Comparison of ENCODE assay signal across 17 cellular contexts in genomic region chr15:71962537-71962936, GRCh38.
"Had no signal": no experiment of that assay in that cellular context is flagged by ENCODE, and none has a peak within 500 bp of the region (broad histone marks: within the 10 kb centered on the region; RNA-seq: fewer than 3 reads in every experiment).

No MANE protein-coding gene starts in this region.

- H3K4me3 ChIP-seq: breast epithelium, gastrocnemius medialis, lower lobe of right lung, neural progenitor cell, spleen, tibial artery, vagina had no signal

- H3K27ac ChIP-seq: breast epithelium, gastrocnemius medialis, lower lobe of right lung, neural progenitor cell, parathyroid adenoma, spleen, tibial artery, vagina had no signal

- H2AFZ ChIP-seq: neural progenitor cell, parathyroid adenoma had no signal

- H3K79me2 ChIP-seq: parathyroid adenoma had no signal

- H3K36me3 ChIP-seq: breast epithelium, gastrocnemius medialis, vagina had no signal

- H3K9me3 ChIP-seq: breast epithelium, gastrocnemius medialis, lower lobe of right lung, spleen, tibial artery, vagina had no signal

- ATAC-seq: activated CD8-positive, alpha-beta memory T cell treated with anti-CD3 and anti-CD28 coated beads, Interleukin-2, amount 10 ng/mL, durations not matched to agents 7 days and 5 days; gastrocnemius medialis; lower lobe of right lung; stimulated activated memory B cell treated with anti-CD40 and anti-IgM and Interleukin-4, amounts not matched to agents 10 μg/mL and 1 μg/mL and 100 μg/mL, for 72 hours had no signal

- H3K4me2 ChIP-seq: neural progenitor cell had no signal

- H3K27me3 ChIP-seq: breast epithelium, gastrocnemius medialis, neural progenitor cell, spleen, tibial artery, vagina had no signal

- H3K4me1 ChIP-seq: breast epithelium, lower lobe of right lung, neural progenitor cell, parathyroid adenoma, spleen, vagina had no signal

- DNase-seq: activated CD4-positive, alpha-beta T cell treated with anti-CD3 and anti-CD28 coated beads, Interleukin-2, amount 50 U/mL, for 4 hours; activated CD8-positive, alpha-beta memory T cell treated with anti-CD3 and anti-CD28 coated beads, Interleukin-2, amount 10 ng/mL, durations not matched to agents 7 days and 5 days; activated gamma-delta T cell treated with Interleukin-2 at 50 U/mL for 16 hours; activated naive CD8-positive, alpha-beta T cell treated with anti-CD3 and anti-CD28 coated beads for 36 hours; activated T-cell treated with anti-CD3 and anti-CD28 coated beads, Interleukin-2, amount 50 U/mL, for 48 hours; anterior cingulate cortex; gastrocnemius medialis; hippocampal formation; lower lobe of right lung; spleen; stimulated activated CD4-positive, alpha-beta T cell treated with anti-CD3 and anti-CD28 coated beads, Interleukin-1b, Interleukin-23, amount 100 ng/mL, for 48 hours; tibial artery had no signal
